In genomic region chr19:4639531-4640246, GRCh38 we compare ENCODE assay signal across 8 cellular contexts. TPM values are rescaled to one million over a fixed set of nuclear protein-coding genes. Genes with fewer than 3 reads are reported as not detected.
A peak's percentile ranks its signal among the peaks of the same experiment; 100 is the strongest.
DNase-seq lines count a peak whose midpoint lies in the region; ATAC-seq and TF ChIP-seq lines count a peak whose summit lies in the region.

No MANE protein-coding gene starts in this region.

- H3K27me3 ChIP-seq in BLaER1 (no peaks in the 10 kb centered on the region), colonic mucosa (no peaks in the 10 kb centered on the region), mucosa of stomach (ENCODE audit: control insufficient read depth, insufficient read depth, low read length) (peaks cover 10% of the 10 kb centered on the region)

- no peaks in the 10 kb centered on the region for H4K20me1 ChIP-seq in BLaER1

- H3K4me3 ChIP-seq in BLaER1: peak overlapping the region; percentile 89
- peak overlapping the region; percentile 67 for H3K4me3 ChIP-seq in colonic mucosa
- H3K4me3 ChIP-seq in mucosa of stomach (ENCODE audit: low read length): peak overlapping the region; percentile 89

- intact Hi-C loops in colonic mucosa (cut with DNase I): loop anchor here (5.0 kb wide), 1 partner anchor 62 kb away; no protein-coding TSS in a partner anchor

- H3K9ac ChIP-seq in BLaER1 (peak overlapping the region; percentile 84), colonic mucosa (ENCODE audit: low read depth in 2 of 2, low read length in 2 of 2) (peak overlapping the region; percentile 88 to 95), mucosa of stomach (ENCODE audit: low read length) (peak overlapping the region; percentile 71)

- H3K36me3 ChIP-seq in BLaER1: peaks cover 10% of the 10 kb centered on the region; the same call in 1 of the 2 replicates
- H3K36me3 ChIP-seq in colonic mucosa: no peaks in the 10 kb centered on the region
- no peaks in the 10 kb centered on the region for H3K36me3 ChIP-seq in mucosa of stomach (ENCODE audit: control insufficient read depth, insufficient read depth, low read length)

- peak overlapping the region; percentile 83 for H3K27ac ChIP-seq in BLaER1
- no peak overlapping the region for H3K27ac ChIP-seq in colonic mucosa

- H3K9me3 ChIP-seq in BLaER1 (no peaks in the 10 kb centered on the region), colonic mucosa (no peaks in the 10 kb centered on the region), mucosa of stomach (ENCODE audit: control insufficient read depth, low read length) (no peaks in the 10 kb centered on the region)

- TF ChIP-seq CTCF in colonic mucosa (IDR thresholded peaks at IDR 0.05): no peak
- no peak for TF ChIP-seq CTCF in omental fat pad (IDR thresholded peaks at IDR 0.05)

- peak; percentile 6 for DNase-seq in NCI-H1092 (lab: John Stamatoyannopoulos, UW)
- peak; percentile 55 for DNase-seq in colonic mucosa
- no peak for DNase-seq in omental fat pad (ENCODE audit: low spot score)
- DNase-seq in NCI-H446 treated with DMSO at 0.1 percent for 48 hours (lab: John Stamatoyannopoulos, UW): no peak
- no peak for DNase-seq in middle frontal gyrus (ENCODE audit: extremely low spot score, low spot score)

- H3K4me1 ChIP-seq in BLaER1: peaks cover 76% of the 10 kb centered on the region
- H3K4me1 ChIP-seq in colonic mucosa: peaks cover 11% of the 10 kb centered on the region
- peaks cover 35% of the 10 kb centered on the region for H3K4me1 ChIP-seq in mucosa of stomach (ENCODE audit: control insufficient read depth, insufficient read depth, low read length)

- H3K4me2 ChIP-seq in BLaER1: peak overlapping the region; percentile 97

- ATAC-seq in GM21381 (IDR thresholded peaks at IDR 0.05; ENCODE audit: unreplicated experiment): peak; percentile 6
- ATAC-seq in omental fat pad (ENCODE audit: low FRiP score): no peak

RNA-seq across cellular contexts. Expression of gene TNFAIP8L1, which starts 0.4 kb away (rescaled TPM):
- total RNA-seq in colonic mucosa: 10 to 100 TPM; 14.2 to 24.1 TPM
- total RNA-seq in omental fat pad: 1 to 10 TPM; 1.8 to 6.3 (median 3.1) TPM

RNA-seq across cellular contexts. Expression of gene MYDGF, which starts 30.5 kb away (rescaled TPM):
- total RNA-seq in colonic mucosa: 100 to 1,000 TPM; 108 to 182 TPM
- 10 to 100 TPM; 25.7 to 59.2 (median 51.6) TPM for total RNA-seq in omental fat pad

Comparison
In these comparisons a context has a peak if more than half of its experiments do, and no peak if none do; other contexts are left out.
1. DNase-seq: peak in NCI-H1092 (single experiment) and colonic mucosa (single experiment); none in omental fat pad (single experiment), NCI-H446 treated with DMSO at 0.1 percent for 48 hours (single experiment) and middle frontal gyrus (single experiment).
2. Peak in every context shown above with its lines, with median percentiles within 50 percentile points of each other: H3K4me3 ChIP-seq and H3K9ac ChIP-seq.